Comparison of ENCODE assay signal across 12 cellular contexts in genomic region chr10:6061056-6061455, GRCh38. TPM values are rescaled to one million over a fixed set of nuclear protein-coding genes. Genes with fewer than 3 reads are reported as not detected.
A peak's percentile ranks its signal among the peaks of the same experiment; 100 is the strongest.
DNase-seq lines count a peak whose midpoint lies in the region; ATAC-seq and TF ChIP-seq lines count a peak whose summit lies in the region.
"Had no signal": no experiment of that assay in that cellular context is flagged by ENCODE, and none has a peak within 500 bp of the region (broad histone marks: within the 10 kb centered on the region; RNA-seq: fewer than 3 reads in every experiment).

No MANE protein-coding gene starts in this region.

- H3K4me3 Mint-ChIP-seq in activated T-cell treated with anti-CD3 and anti-CD28 coated beads, Interleukin-2, amount 50 U/mL, for 24 hours, result peak overlapping the region; percentile 92
- H3K4me3 Mint-ChIP-seq in activated B cell treated with CpG ODN at 0.5 μM for 24 hours, result peak overlapping the region; percentile 97
- H3K4me3 Mint-ChIP-seq in dendritic cell treated with granulocyte-macrophage colony-stimulating factor and Interleukin-4, amounts not matched to agents 40 ng/mL and 50 ng/mL, for 4 days, result no peak overlapping the region
- peak overlapping the region; percentile 97 for H3K4me3 Mint-ChIP-seq in stimulated activated memory B cell treated with anti-CD40 and anti-IgM and Interleukin-4, amounts not matched to agents 10 μg/mL and 1 μg/mL and 100 μg/mL, for 72 hours

- DNase-seq in activated T-cell treated with anti-CD3 and anti-CD28 coated beads, Interleukin-2, amount 50 U/mL, for 24 hours, result peak; percentile 61
- DNase-seq in activated T-cell treated with anti-CD3 and anti-CD28 coated beads for 4 hours (no peak), activated B cell treated with CpG ODN at 0.5 μM for 24 hours (no peak)
- DNase-seq: left cardiac atrium, NCI-H1930, NCI-H510A treated with DMSO at 0.1 percent for 48 hours, PC-3 had no signal

- POLR2A ChIA-PET in activated B cell treated with CpG ODN at 0.5 μM for 24 hours (lab: Charles Lee), result interaction anchor here (0.8 to 4.7 kb wide), 7 partner anchors 9 to 171 kb away, joined by 3 to 161 read pairs (median 5); partner anchors contain the start of genes ANKRD16 and FBH1

- TF ChIP-seq CTCF in activated B cell treated with CpG ODN at 0.5 μM for 24 hours (IDR thresholded peaks at IDR 0.05), result no peak

- no peaks in the 10 kb centered on the region for H3K9me3 Mint-ChIP-seq in activated T-cell treated with anti-CD3 and anti-CD28 coated beads, Interleukin-2, amount 50 U/mL, for 24 hours
- H3K9me3 Mint-ChIP-seq in activated B cell treated with CpG ODN at 0.5 μM for 24 hours, result no peaks in the 10 kb centered on the region
- no peaks in the 10 kb centered on the region for H3K9me3 Mint-ChIP-seq in dendritic cell treated with granulocyte-macrophage colony-stimulating factor and Interleukin-4, amounts not matched to agents 40 ng/mL and 50 ng/mL, for 4 days
- no peaks in the 10 kb centered on the region for H3K9me3 Mint-ChIP-seq in stimulated activated memory B cell treated with anti-CD40 and anti-IgM and Interleukin-4, amounts not matched to agents 10 μg/mL and 1 μg/mL and 100 μg/mL, for 72 hours

- no peaks in the 10 kb centered on the region for H3K27me3 Mint-ChIP-seq in activated T-cell treated with anti-CD3 and anti-CD28 coated beads, Interleukin-2, amount 50 U/mL, for 24 hours
- H3K27me3 Mint-ChIP-seq in activated B cell treated with CpG ODN at 0.5 μM for 24 hours, result no peaks in the 10 kb centered on the region
- H3K27me3 Mint-ChIP-seq in dendritic cell treated with granulocyte-macrophage colony-stimulating factor and Interleukin-4, amounts not matched to agents 40 ng/mL and 50 ng/mL, for 4 days, result peaks cover 2% of the 10 kb centered on the region
- no peaks in the 10 kb centered on the region for H3K27me3 Mint-ChIP-seq in stimulated activated memory B cell treated with anti-CD40 and anti-IgM and Interleukin-4, amounts not matched to agents 10 μg/mL and 1 μg/mL and 100 μg/mL, for 72 hours

- H3K36me3 Mint-ChIP-seq in activated T-cell treated with anti-CD3 and anti-CD28 coated beads, Interleukin-2, amount 50 U/mL, for 24 hours (ENCODE audit: low read depth), result peaks cover 63% of the 10 kb centered on the region
- H3K36me3 Mint-ChIP-seq in activated B cell treated with CpG ODN at 0.5 μM for 24 hours (ENCODE audit: low read depth), result peaks cover 49% of the 10 kb centered on the region
- no peaks in the 10 kb centered on the region for H3K36me3 Mint-ChIP-seq in dendritic cell treated with granulocyte-macrophage colony-stimulating factor and Interleukin-4, amounts not matched to agents 40 ng/mL and 50 ng/mL, for 4 days (ENCODE audit: low read depth)
- H3K36me3 Mint-ChIP-seq in stimulated activated memory B cell treated with anti-CD40 and anti-IgM and Interleukin-4, amounts not matched to agents 10 μg/mL and 1 μg/mL and 100 μg/mL, for 72 hours, result peaks cover 8% of the 10 kb centered on the region

- CTCF ChIA-PET in activated B cell treated with CpG ODN at 0.5 μM for 24 hours (lab: Charles Lee), result interaction anchor here (1.0 to 3.7 kb wide), 4 partner anchors 10 to 341 kb away, joined by 3 to 14 read pairs (median 4); no protein-coding TSS in a partner anchor

- intact Hi-C loops in activated B cell treated with CpG ODN at 0.5 μM for 24 hours (cut with micrococcal nuclease), result no loop called here
- intact Hi-C loops in dendritic cell treated with granulocyte-macrophage colony-stimulating factor and Interleukin-4, amounts not matched to agents 40 ng/mL and 50 ng/mL, for 4 days (cut with micrococcal nuclease), result no loop called here

- peak overlapping the region; percentile 99 for H3K27ac Mint-ChIP-seq in activated T-cell treated with anti-CD3 and anti-CD28 coated beads, Interleukin-2, amount 50 U/mL, for 24 hours
- H3K27ac Mint-ChIP-seq in activated B cell treated with CpG ODN at 0.5 μM for 24 hours, result peak overlapping the region; percentile 93
- H3K27ac Mint-ChIP-seq in dendritic cell treated with granulocyte-macrophage colony-stimulating factor and Interleukin-4, amounts not matched to agents 40 ng/mL and 50 ng/mL, for 4 days, result peak overlapping the region; percentile 48
- H3K27ac Mint-ChIP-seq in stimulated activated memory B cell treated with anti-CD40 and anti-IgM and Interleukin-4, amounts not matched to agents 10 μg/mL and 1 μg/mL and 100 μg/mL, for 72 hours, result peak overlapping the region; percentile 93

- ATAC-seq in activated B cell treated with CpG ODN at 0.5 μM for 24 hours (ENCODE audit: low read depth) (no peak), GM21360 (IDR thresholded peaks at IDR 0.05; ENCODE audit: unreplicated experiment) (no peak), HG03108 (IDR thresholded peaks at IDR 0.05; ENCODE audit: unreplicated experiment) (no peak), GM21717 (IDR thresholded peaks at IDR 0.05; ENCODE audit: unreplicated experiment) (no peak)
- ATAC-seq in stimulated activated memory B cell treated with anti-CD40 and anti-IgM and Interleukin-4, amounts not matched to agents 10 μg/mL and 1 μg/mL and 100 μg/mL, for 72 hours, result no peak
- ATAC-seq: left cardiac atrium, PC-3 had no signal

- H3K4me1 Mint-ChIP-seq in activated T-cell treated with anti-CD3 and anti-CD28 coated beads, Interleukin-2, amount 50 U/mL, for 24 hours (ENCODE audit: low read depth), result peaks cover 64% of the 10 kb centered on the region
- peaks cover 75% of the 10 kb centered on the region for H3K4me1 Mint-ChIP-seq in activated B cell treated with CpG ODN at 0.5 μM for 24 hours
- H3K4me1 Mint-ChIP-seq in dendritic cell treated with granulocyte-macrophage colony-stimulating factor and Interleukin-4, amounts not matched to agents 40 ng/mL and 50 ng/mL, for 4 days (ENCODE audit: low read depth), result peaks cover 24% of the 10 kb centered on the region
- H3K4me1 Mint-ChIP-seq in stimulated activated memory B cell treated with anti-CD40 and anti-IgM and Interleukin-4, amounts not matched to agents 10 μg/mL and 1 μg/mL and 100 μg/mL, for 72 hours, result peaks cover 74% of the 10 kb centered on the region

RNA-seq across cellular contexts. Expression of gene IL2RA, which starts 1.1 kb away (rescaled TPM):
- total RNA-seq in activated B cell treated with CpG ODN at 0.5 μM for 24 hours, result 151 and 160 TPM in 2 replicates
- total RNA-seq: PC-3 had no signal

RNA-seq across cellular contexts. Expression of gene RBM17, which starts 27.8 kb away (rescaled TPM):
- 207 and 209 TPM in 2 replicates for total RNA-seq in activated B cell treated with CpG ODN at 0.5 μM for 24 hours

Comparison
In these comparisons a context has a peak if more than half of its experiments do, and no peak if none do; other contexts are left out.
1. H3K27ac Mint-ChIP-seq: peak in every context shown above with its lines; median percentile 99 in activated T-cell treated with anti-CD3 and anti-CD28 coated beads, Interleukin-2, amount 50 U/mL, for 24 hours; 93 in activated B cell treated with CpG ODN at 0.5 μM for 24 hours; 93 in stimulated activated memory B cell treated with anti-CD40 and anti-IgM and Interleukin-4, amounts not matched to agents 10 μg/mL and 1 μg/mL and 100 μg/mL, for 72 hours; 48 in dendritic cell treated with granulocyte-macrophage colony-stimulating factor and Interleukin-4, amounts not matched to agents 40 ng/mL and 50 ng/mL, for 4 days.